ENCODE assay signal across 7 cellular contexts in the genomic region with DNA sequence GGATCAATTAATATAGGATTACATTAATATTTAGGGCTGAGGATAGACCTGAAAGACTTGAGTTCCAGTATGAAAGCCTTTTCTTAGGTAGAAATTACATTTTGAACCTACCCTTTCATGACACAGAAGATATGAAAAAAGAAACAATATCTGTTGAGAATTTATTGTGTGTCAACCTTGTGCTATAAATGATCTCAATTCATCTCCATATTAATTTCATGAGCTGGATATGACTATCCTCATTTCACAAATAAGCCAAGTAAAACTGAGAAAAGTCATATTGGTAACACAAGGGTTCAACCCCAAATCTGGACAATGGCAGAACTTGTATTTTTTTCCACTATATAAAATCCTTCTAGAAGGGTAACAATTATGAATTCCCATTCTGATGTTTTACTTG.
"Had no signal": no experiment of that assay in that cellular context is flagged by ENCODE, and none has a peak within 500 bp of the region (broad histone marks: within the 10 kb centered on the region; RNA-seq: fewer than 3 reads in every experiment).

No MANE protein-coding gene starts in this region.

- H3K4me2 ChIP-seq: GM23338 had no signal

- H2AFZ ChIP-seq: GM23338 had no signal

- ATAC-seq: GM23338 had no signal

- FAIRE-seq: H1, H54, HTR-8/SVneo had no signal

- DNase-seq: H9, HCEC 1CT, IMR-90 had no signal

- H3K4me3 Mint-ChIP-seq: GM23338, H9 had no signal

- H3K4me3 ChIP-seq: GM23338 had no signal

- H3K27ac Mint-ChIP-seq: GM23338, H9 had no signal
